11 cellular contexts compared by ENCODE assay signal in the genomic region with DNA sequence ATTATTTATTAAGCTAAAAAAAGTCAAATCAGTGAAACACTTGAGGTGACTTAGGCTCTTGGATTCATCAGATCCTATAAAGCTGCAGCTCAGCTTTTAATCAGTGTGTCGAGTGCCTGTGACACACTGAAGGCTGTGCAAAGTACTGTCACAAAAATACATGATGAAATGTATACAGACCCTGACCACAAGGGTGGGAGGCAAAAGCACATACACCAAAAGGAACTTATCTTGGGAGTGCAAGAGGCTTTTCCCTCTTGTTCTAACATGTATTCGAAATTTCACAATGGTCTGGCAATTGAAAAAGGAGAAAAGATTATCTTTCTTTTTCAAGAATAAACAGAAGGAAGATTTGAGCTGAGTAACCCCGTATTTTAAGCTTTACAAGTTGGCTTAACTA. TPM values are rescaled to one million over a fixed set of nuclear protein-coding genes. Genes with fewer than 3 reads are reported as not detected.
DNase-seq lines count a peak whose midpoint lies in the region; ATAC-seq and TF ChIP-seq lines count a peak whose summit lies in the region.
"Had no signal": no experiment of that assay in that cellular context is flagged by ENCODE, and none has a peak within 500 bp of the region (broad histone marks: within the 10 kb centered on the region; RNA-seq: fewer than 3 reads in every experiment).

No MANE protein-coding gene starts in this region.

- WGBS in hepatocyte (ENCODE audit: low lambda C conversion rate, missing lambda C conversion rate), result 20% methylated on average over 3 of the region's 3 CpGs

- peak overlapping the region; percentile 25 to 31 for H3K27ac Mint-ChIP-seq in natural killer cell
- H3K27ac Mint-ChIP-seq in natural killer cell treated with Interleukin-12 subunit alpha and Interleukin-12 subunit beta and Interleukin-15 and Interleukin-18, amount 100 ng/mL, for 72 hours, result no peak overlapping the region

- H3K27me3 ChIP-seq in WERI-Rb-1 (ENCODE audit: insufficient read depth, low read depth, severe bottlenecking) (no peaks in the 10 kb centered on the region), hepatocyte (no peaks in the 10 kb centered on the region)

- H3K36me3 Mint-ChIP-seq in natural killer cell, result no peaks in the 10 kb centered on the region
- H3K36me3 Mint-ChIP-seq in natural killer cell treated with Interleukin-12 subunit alpha and Interleukin-12 subunit beta and Interleukin-15 and Interleukin-18, amount 100 ng/mL, for 72 hours, result no peaks in the 10 kb centered on the region

- H3K36me3 ChIP-seq in WERI-Rb-1, result peaks cover 14% of the 10 kb centered on the region
- H3K36me3 ChIP-seq in hepatocyte (replicated peaks; ENCODE audit: insufficient read depth, low read depth), result no peaks in the 10 kb centered on the region

- peaks cover 72% of the 10 kb centered on the region for H3K4me1 ChIP-seq in hepatocyte (ENCODE audit: insufficient read depth)

- DNase-seq in natural killer cell (no peak), WERI-Rb-1 (no peak), hepatocyte (ENCODE audit: low spot score) (no peak), putamen (ENCODE audit: low spot score) (no peak), substantia nigra (lab: John Stamatoyannopoulos, UW) (no peak)
- DNase-seq in natural killer cell treated with Interleukin-12 subunit alpha and Interleukin-12 subunit beta and Interleukin-15 and Interleukin-18, amount 100 ng/mL, for 72 hours (ENCODE audit: low spot score), result no peak
- DNase-seq: amniotic stem cell, NCI-H1105, NCI-H524 treated with DMSO at 0.1 percent for 48 hours had no signal

- no peaks in the 10 kb centered on the region for H3K9me3 ChIP-seq in WERI-Rb-1 (ENCODE audit: severe bottlenecking)
- H3K9me3 ChIP-seq in hepatocyte (ENCODE audit: low read depth), result no peaks in the 10 kb centered on the region

- H3K4me1 Mint-ChIP-seq in natural killer cell, result peaks cover 72 to 73% of the 10 kb centered on the region in 2 donors
- H3K4me1 Mint-ChIP-seq in natural killer cell treated with Interleukin-12 subunit alpha and Interleukin-12 subunit beta and Interleukin-15 and Interleukin-18, amount 100 ng/mL, for 72 hours (ENCODE audit: low read depth in 2 of 2), result peaks cover 54 to 56% of the 10 kb centered on the region in 2 donors

- TF ChIP-seq CTCF in natural killer cell (IDR thresholded peaks at IDR 0.05) (no peak), WERI-Rb-1 (IDR thresholded peaks at IDR 0.05; ENCODE audit: low read depth, low read length) (no peak), hepatocyte (IDR thresholded peaks at IDR 0.05; ENCODE audit: poor library complexity) (no peak)

- no peaks in the 10 kb centered on the region for H3K9me3 Mint-ChIP-seq in natural killer cell
- no peaks in the 10 kb centered on the region for H3K9me3 Mint-ChIP-seq in natural killer cell treated with Interleukin-12 subunit alpha and Interleukin-12 subunit beta and Interleukin-15 and Interleukin-18, amount 100 ng/mL, for 72 hours

- H3K79me2 ChIP-seq in hepatocyte, result peaks cover 95% of the 10 kb centered on the region

- intact Hi-C loops in natural killer cell (cut with micrococcal nuclease), result no loop called here

- H3K9me2 ChIP-seq in hepatocyte (replicated peaks; ENCODE audit: insufficient read depth), result no peaks in the 10 kb centered on the region

- H3K27ac ChIP-seq in WERI-Rb-1 (peak overlapping the region; percentile 94), hepatocyte (peak overlapping the region; percentile 79), substantia nigra (ENCODE audit: low read depth, low read length, poor library complexity, severe bottlenecking) (no peak overlapping the region)

- H3K4me3 Mint-ChIP-seq in natural killer cell, result no peak overlapping the region
- no peak overlapping the region for H3K4me3 Mint-ChIP-seq in natural killer cell treated with Interleukin-12 subunit alpha and Interleukin-12 subunit beta and Interleukin-15 and Interleukin-18, amount 100 ng/mL, for 72 hours

- H4K20me1 ChIP-seq in hepatocyte (ENCODE audit: insufficient read depth, poor library complexity, severe bottlenecking), result peaks cover 81% of the 10 kb centered on the region

- H3K4me3 ChIP-seq in WERI-Rb-1 (ENCODE audit: low read depth, low read length), result no peak overlapping the region; the same call in 1 of the 2 replicates
- no peak overlapping the region for H3K4me3 ChIP-seq in hepatocyte

- H3K4me2 ChIP-seq in hepatocyte, result peak overlapping the region; percentile 66

- ATAC-seq in natural killer cell (no peak), GM21717 (IDR thresholded peaks at IDR 0.05; ENCODE audit: unreplicated experiment) (no peak), HG02970 (IDR thresholded peaks at IDR 0.05; ENCODE audit: low FRiP score, unreplicated experiment) (no peak)
- ATAC-seq in natural killer cell treated with Interleukin-12 subunit alpha and Interleukin-12 subunit beta and Interleukin-15 and Interleukin-18, amount 100 ng/mL, for 72 hours, result no peak

- no peak overlapping the region for H2AFZ ChIP-seq in hepatocyte

- H3K27me3 Mint-ChIP-seq in natural killer cell (ENCODE audit: low read depth in 2 of 2), result no peaks in the 10 kb centered on the region
- no peaks in the 10 kb centered on the region for H3K27me3 Mint-ChIP-seq in natural killer cell treated with Interleukin-12 subunit alpha and Interleukin-12 subunit beta and Interleukin-15 and Interleukin-18, amount 100 ng/mL, for 72 hours

RNA-seq across cellular contexts. Expression of gene VGLL4, which starts 35.9 kb away (rescaled TPM):
- 10 to 100 TPM; 29.5 to 42.8 (median 34.6) TPM for total RNA-seq in natural killer cell
- total RNA-seq in natural killer cell treated with Interleukin-12 subunit alpha and Interleukin-12 subunit beta and Interleukin-15 and Interleukin-18, amount 100 ng/mL, for 72 hours, result 10 to 100 TPM; 50.4 to 52.9 TPM
- total RNA-seq in hepatocyte, result 99.3 and 109 TPM in 2 replicates
- polyA plus RNA-seq in hepatocyte, result 57.9 and 70.5 TPM in 2 replicates

Comparison
In these comparisons a context has a peak if more than half of its experiments do, and no peak if none do; other contexts are left out.
1. H3K27ac Mint-ChIP-seq: peak in natural killer cell (2 of 2); none in natural killer cell treated with Interleukin-12 subunit alpha and Interleukin-12 subunit beta and Interleukin-15 and Interleukin-18, amount 100 ng/mL, for 72 hours (0 of 2).